19 cellular contexts compared by ENCODE assay signal in genomic region chr12:115251727-115252126, GRCh38.
"Had no signal": no experiment of that assay in that cellular context is flagged by ENCODE, and none has a peak within 500 bp of the region (broad histone marks: within the 10 kb centered on the region; RNA-seq: fewer than 3 reads in every experiment).

No MANE protein-coding gene starts in this region.

- H3K4me3 Mint-ChIP-seq: activated T-helper 17 cell treated with anti-CD3 and anti-CD28 coated beads, Interleukin-2, amount 50 U/mL, for 72 hours; nephron had no signal

- DNase-seq: activated CD4-positive, alpha-beta T cell treated with anti-CD3 and anti-CD28 coated beads, Interleukin-2, amount 50 U/mL, for 1 hour; activated naive CD4-positive, alpha-beta T cell treated with Interleukin-2 at 50 U/mL for 16 hours; dorsolateral prefrontal cortex; erythroblast; occipital lobe; right cardiac atrium; stimulated activated CD4-positive, alpha-beta T cell treated with anti-CD3 and anti-CD28 coated beads, Interleukin-15, amount 100 ng/mL, for 24 hours; stimulated activated CD4-positive, alpha-beta T cell treated with anti-CD3 and anti-CD28 coated beads, Interleukin-4, amount 100 ng/mL, for 1 hour; stimulated activated naive CD4-positive, alpha-beta T cell; substantia nigra; T1000; transverse colon had no signal

- H3K36me3 ChIP-seq: cardiac muscle cell, transverse colon had no signal

- H3K9me3 Mint-ChIP-seq: nephron had no signal

- H3K27me3 Mint-ChIP-seq: activated T-helper 17 cell treated with anti-CD3 and anti-CD28 coated beads, Interleukin-2, amount 50 U/mL, for 72 hours had no signal

- ATAC-seq: activated CD4-positive, CD25-positive, alpha-beta regulatory T cell treated with anti-CD3 and anti-CD28 coated beads, Interleukin-2, amount 50 U/mL, for 24 hours; activated T-helper 17 cell treated with anti-CD3 and anti-CD28 coated beads, Interleukin-2, amount 50 U/mL, for 72 hours; right cardiac atrium had no signal

- H3K4me1 Mint-ChIP-seq: activated T-helper 17 cell treated with anti-CD3 and anti-CD28 coated beads, Interleukin-2, amount 50 U/mL, for 72 hours had no signal

- H3K4me3 ChIP-seq: cardiac muscle cell, dorsolateral prefrontal cortex, hepatocyte, skin epidermis, transverse colon had no signal

- H3K27me3 ChIP-seq: cardiac muscle cell, hepatocyte, transverse colon had no signal

- H3K27ac Mint-ChIP-seq: activated T-helper 17 cell treated with anti-CD3 and anti-CD28 coated beads, Interleukin-2, amount 50 U/mL, for 72 hours; progenitor cell of endocrine pancreas had no signal
